Comparison of ENCODE assay signal across 14 cellular contexts in genomic region chr12:53585726-53586125, GRCh38. TPM values are rescaled to one million over a fixed set of nuclear protein-coding genes. Genes with fewer than 3 reads are reported as not detected.
A peak's percentile ranks its signal among the peaks of the same experiment; 100 is the strongest.
DNase-seq lines count a peak whose midpoint lies in the region; ATAC-seq lines count a peak whose summit lies in the region.
"Had no signal": no experiment of that assay in that cellular context is flagged by ENCODE, and none has a peak within 500 bp of the region (broad histone marks: within the 10 kb centered on the region; RNA-seq: fewer than 3 reads in every experiment).

No MANE protein-coding gene starts in this region.

- H3K9me3 Mint-ChIP-seq in activated CD8-positive, alpha-beta memory T cell treated with anti-CD3 and anti-CD28 coated beads, Interleukin-2, amount 10 ng/mL, durations not matched to agents 7 days and 5 days (ENCODE audit: low read depth) = no peaks in the 10 kb centered on the region
- H3K9me3 Mint-ChIP-seq: natural killer cell had no signal

- CTCF ChIA-PET in activated CD8-positive, alpha-beta memory T cell treated with anti-CD3 and anti-CD28 coated beads, Interleukin-2, amount 10 ng/mL, durations not matched to agents 7 days and 5 days (lab: Charles Lee) = no interaction called here

- no peaks in the 10 kb centered on the region for H3K27me3 Mint-ChIP-seq in activated CD8-positive, alpha-beta memory T cell treated with anti-CD3 and anti-CD28 coated beads, Interleukin-2, amount 10 ng/mL, durations not matched to agents 7 days and 5 days

- peaks cover 41% of the 10 kb centered on the region for H3K4me1 Mint-ChIP-seq in activated CD8-positive, alpha-beta memory T cell treated with anti-CD3 and anti-CD28 coated beads, Interleukin-2, amount 10 ng/mL, durations not matched to agents 7 days and 5 days

- H3K36me3 Mint-ChIP-seq in activated CD8-positive, alpha-beta memory T cell treated with anti-CD3 and anti-CD28 coated beads, Interleukin-2, amount 10 ng/mL, durations not matched to agents 7 days and 5 days = peaks cover 3% of the 10 kb centered on the region
- H3K36me3 Mint-ChIP-seq: natural killer cell had no signal

- no peak for DNase-seq in activated CD8-positive, alpha-beta memory T cell treated with anti-CD3 and anti-CD28 coated beads, Interleukin-2, amount 10 ng/mL, durations not matched to agents 7 days and 5 days
- DNase-seq in activated CD8-positive, alpha-beta memory T cell treated with anti-CD3 and anti-CD28 coated beads for 24 hours = no peak
- DNase-seq in NCI-H2227 treated with DMSO at 0.1 percent for 48 hours (lab: John Stamatoyannopoulos, UW) (peak; percentile 13), superior temporal gyrus (ENCODE audit: extremely low spot score) (peak; percentile 33), NCI-H226 (no peak)
- no peak for DNase-seq in stimulated activated CD4-positive, alpha-beta T cell treated with anti-CD3 and anti-CD28 coated beads, Interleukin-4, amount 100 ng/mL, for 24 hours
- DNase-seq: body of pancreas; DND-41; natural killer cell; NCI-H1092 treated with DMSO at 0.1 percent for 48 hours; PC-9; stimulated activated CD4-positive, alpha-beta T cell treated with anti-CD3 and anti-CD28 coated beads, Interleukin-1b, Interleukin-23, amount 100 ng/mL, for 48 hours had no signal

- H3K4me3 Mint-ChIP-seq in activated CD8-positive, alpha-beta memory T cell treated with anti-CD3 and anti-CD28 coated beads, Interleukin-2, amount 10 ng/mL, durations not matched to agents 7 days and 5 days = no peak overlapping the region
- H3K4me3 Mint-ChIP-seq: natural killer cell had no signal

- peak; percentile 33 for ATAC-seq in activated CD8-positive, alpha-beta memory T cell treated with anti-CD3 and anti-CD28 coated beads, Interleukin-2, amount 10 ng/mL, durations not matched to agents 7 days and 5 days
- ATAC-seq in HG02885 (IDR thresholded peaks at IDR 0.05; ENCODE audit: poor library complexity, unreplicated experiment) = peak; percentile 56
- ATAC-seq in GM18520 (IDR thresholded peaks at IDR 0.05; ENCODE audit: unreplicated experiment) = no peak
- ATAC-seq: body of pancreas, natural killer cell had no signal

- H3K27ac Mint-ChIP-seq in activated CD8-positive, alpha-beta memory T cell treated with anti-CD3 and anti-CD28 coated beads, Interleukin-2, amount 10 ng/mL, durations not matched to agents 7 days and 5 days = no peak overlapping the region

RNA-seq across cellular contexts. Expression of gene ATF7, which starts 40.5 kb away (rescaled TPM):
- total RNA-seq in activated CD8-positive, alpha-beta memory T cell treated with anti-CD3 and anti-CD28 coated beads, Interleukin-2, amount 10 ng/mL, durations not matched to agents 7 days and 5 days = 10 to 100 TPM; 24.6 to 33.8 TPM

Comparison
In these comparisons a context has a peak if more than half of its experiments do, and no peak if none do; other contexts are left out.
1. DNase-seq: peak in NCI-H2227 treated with DMSO at 0.1 percent for 48 hours (single experiment) and superior temporal gyrus (single experiment); none in activated CD8-positive, alpha-beta memory T cell treated with anti-CD3 and anti-CD28 coated beads, Interleukin-2, amount 10 ng/mL, durations not matched to agents 7 days and 5 days (single experiment), activated CD8-positive, alpha-beta memory T cell treated with anti-CD3 and anti-CD28 coated beads for 24 hours (single experiment), NCI-H226 (single experiment) and stimulated activated CD4-positive, alpha-beta T cell treated with anti-CD3 and anti-CD28 coated beads, Interleukin-4, amount 100 ng/mL, for 24 hours (single experiment).